ENCODE assay signal across 15 cellular contexts in genomic region chr2:69770747-69771146, GRCh38. TPM values are rescaled to one million over a fixed set of nuclear protein-coding genes. Genes with fewer than 3 reads are reported as not detected.
DNase-seq lines count a peak whose midpoint lies in the region; ATAC-seq and TF ChIP-seq lines count a peak whose summit lies in the region.
"Had no signal": no experiment of that assay in that cellular context is flagged by ENCODE, and none has a peak within 500 bp of the region (broad histone marks: within the 10 kb centered on the region; RNA-seq: fewer than 3 reads in every experiment).

No MANE protein-coding gene starts in this region.

- no peaks in the 10 kb centered on the region for H3K9me2 ChIP-seq in MM.1S (replicated peaks; ENCODE audit: insufficient read depth, low read length)

- H3K23ac ChIP-seq in mesenchymal stem cell (ENCODE audit: low read length in 2 of 2), result no peak overlapping the region

- H3K79me1 ChIP-seq in mesenchymal stem cell (replicated peaks; ENCODE audit: low read length, poor library complexity, severe bottlenecking), result peaks cover 12% of the 10 kb centered on the region

- no peak overlapping the region for H3K14ac ChIP-seq in mesenchymal stem cell (ENCODE audit: low read length in 2 of 2)

- no peak overlapping the region for H4K8ac ChIP-seq in mesenchymal stem cell (ENCODE audit: low read length)

- H4K20me1 ChIP-seq in MM.1S (ENCODE audit: insufficient read depth, low read length), result no peaks in the 10 kb centered on the region

- WGBS in mesenchymal stem cell, result 98% methylated on average over 8 of the region's 10 CpGs

- peak overlapping the region; percentile 35 for H2AK5ac ChIP-seq in mesenchymal stem cell (ENCODE audit: low read length, severe bottlenecking)

- no peak overlapping the region for H2AFZ ChIP-seq in mesenchymal stem cell (ENCODE audit: low read depth, low read length)
- H2AFZ ChIP-seq in MM.1S (ENCODE audit: low read length), result no peak overlapping the region

- H2BK5ac ChIP-seq in mesenchymal stem cell (ENCODE audit: low read depth, low read length, poor library complexity, severe bottlenecking), result no peak overlapping the region

- no peaks in the 10 kb centered on the region for H3K9me3 ChIP-seq in mesenchymal stem cell (ENCODE audit: control insufficient read depth, low read length)
- no peaks in the 10 kb centered on the region for H3K9me3 ChIP-seq in MM.1S (replicated peaks; ENCODE audit: insufficient read depth, low read length)
- H3K9me3 ChIP-seq: left ventricle myocardium inferior, sigmoid colon, thoracic aorta had no signal

- H3K9ac ChIP-seq in mesenchymal stem cell (ENCODE audit: low read length) (peak overlapping the region; percentile 55), MM.1S (ENCODE audit: low read length) (no peak overlapping the region)

- H2BK15ac ChIP-seq in mesenchymal stem cell (ENCODE audit: low read depth, poor library complexity, severe bottlenecking), result no peak overlapping the region

- CTCF ChIA-PET in activated naive CD4-positive, alpha-beta T cell treated with anti-CD3 and anti-CD28 coated beads, Interleukin-2, amount 10 ng/mL, durations not matched to agents 7 days and 5 days (lab: Charles Lee), result interaction anchor here (0.9 to 1.0 kb wide), 2 partner anchors 15 to 50 kb away, joined by 3 read pairs; no protein-coding TSS in a partner anchor
- CTCF ChIA-PET in activated naive CD4-positive, alpha-beta T cell treated with anti-CD3 and anti-CD28 coated beads for 36 hours (lab: Charles Lee), result interaction anchor here (0.7 to 1.0 kb wide), 2 partner anchors 46 to 118 kb away, joined by 3 to 4 read pairs; no protein-coding TSS in a partner anchor

- H3K36me3 ChIP-seq in mesenchymal stem cell (ENCODE audit: control insufficient read depth in 1 of 2, insufficient read depth in 2 of 2, low read depth in 1 of 2, low read length in 2 of 2), result peaks cover 3 to 19% of the 10 kb centered on the region in 2 experiments
- H3K36me3 ChIP-seq in MM.1S (replicated peaks; ENCODE audit: insufficient read depth, low read length), result no peaks in the 10 kb centered on the region
- H3K36me3 ChIP-seq: brain microvascular endothelial cell, left ventricle myocardium inferior, sigmoid colon, thoracic aorta had no signal

- DNase-seq in activated naive CD4-positive, alpha-beta T cell treated with anti-CD3 and anti-CD28 coated beads, Interleukin-2, amount 10 ng/mL, durations not matched to agents 7 days and 5 days, result no peak
- DNase-seq in activated naive CD4-positive, alpha-beta T cell treated with anti-CD3 and anti-CD28 coated beads for 36 hours, result no peak
- no peak for DNase-seq in central memory CD8-positive, alpha-beta T cell (ENCODE audit: low spot score in 2 of 2)
- DNase-seq in mesenchymal stem cell (no peak), type B pancreatic cell (ENCODE audit: extremely low spot score, unreplicated experiment) (no peak), MM.1S (no peak), EL (no peak)
- DNase-seq: activated CD4-positive, CD25-positive, alpha-beta regulatory T cell treated with anti-CD3 and anti-CD28 coated beads, Interleukin-2, amount 50 U/mL, for 72 hours; hippocampal formation; left ventricle myocardium inferior; sigmoid colon had no signal

- H3K27me3 ChIP-seq in mesenchymal stem cell (ENCODE audit: control insufficient read depth in 1 of 2, insufficient read depth in 1 of 2, low read length in 2 of 2) (no peaks in the 10 kb centered on the region), MM.1S (replicated peaks; ENCODE audit: insufficient read depth, low read length) (no peaks in the 10 kb centered on the region)
- H3K27me3 ChIP-seq: brain microvascular endothelial cell, sigmoid colon had no signal

- H3K4me2 ChIP-seq in mesenchymal stem cell (ENCODE audit: low read length, poor library complexity, severe bottlenecking) (no peak overlapping the region), MM.1S (ENCODE audit: low read depth, low read length) (no peak overlapping the region)

- H3F3A ChIP-seq in MM.1S (ENCODE audit: insufficient read depth, low read length), result no peaks in the 10 kb centered on the region

- peak overlapping the region; percentile 61 for H3K27ac ChIP-seq in mesenchymal stem cell (ENCODE audit: low read length, poor library complexity, severe bottlenecking)
- no peak overlapping the region for H3K27ac ChIP-seq in MM.1S (ENCODE audit: low read length)

- intact Hi-C loops in activated naive CD4-positive, alpha-beta T cell treated with anti-CD3 and anti-CD28 coated beads for 36 hours (cut with micrococcal nuclease), result no loop called here

- TF ChIP-seq CTCF in type B pancreatic cell (conservative IDR thresholded peaks at IDR 0.05) (no peak), MM.1S (IDR thresholded peaks at IDR 0.05; ENCODE audit: low read length) (no peak)

- H3K4me1 ChIP-seq in mesenchymal stem cell (ENCODE audit: control insufficient read depth, insufficient read depth, low read depth, low read length) (peaks cover 23% of the 10 kb centered on the region), MM.1S (ENCODE audit: low read length) (peaks cover 28% of the 10 kb centered on the region)

- H4K91ac ChIP-seq in mesenchymal stem cell (ENCODE audit: low read length), result no peak overlapping the region

- H2BK12ac ChIP-seq in mesenchymal stem cell (ENCODE audit: low read length in 2 of 2), result peak overlapping the region in 1 of 2 experiments; percentile 98

- no peak overlapping the region for H3K4me3 Mint-ChIP-seq in activated naive CD4-positive, alpha-beta T cell treated with anti-CD3 and anti-CD28 coated beads, Interleukin-2, amount 10 ng/mL, durations not matched to agents 7 days and 5 days
- no peak overlapping the region for H3K4me3 Mint-ChIP-seq in activated naive CD4-positive, alpha-beta T cell treated with anti-CD3 and anti-CD28 coated beads for 36 hours
- H3K4me3 Mint-ChIP-seq in central memory CD8-positive, alpha-beta T cell, result no peak overlapping the region
- H3K4me3 Mint-ChIP-seq in type B pancreatic cell, result no peak overlapping the region

- peaks cover 3% of the 10 kb centered on the region for H3K9me3 Mint-ChIP-seq in activated naive CD4-positive, alpha-beta T cell treated with anti-CD3 and anti-CD28 coated beads, Interleukin-2, amount 10 ng/mL, durations not matched to agents 7 days and 5 days
- H3K9me3 Mint-ChIP-seq in activated naive CD4-positive, alpha-beta T cell treated with anti-CD3 and anti-CD28 coated beads for 36 hours, result no peaks in the 10 kb centered on the region
- no peaks in the 10 kb centered on the region for H3K9me3 Mint-ChIP-seq in central memory CD8-positive, alpha-beta T cell
- peaks cover 4% of the 10 kb centered on the region for H3K9me3 Mint-ChIP-seq in type B pancreatic cell
- H3K9me3 Mint-ChIP-seq: activated T-helper 17 cell treated with anti-CD3 and anti-CD28 coated beads, Interleukin-2, amount 50 U/mL, for 72 hours had no signal

- H3K27ac Mint-ChIP-seq in activated naive CD4-positive, alpha-beta T cell treated with anti-CD3 and anti-CD28 coated beads, Interleukin-2, amount 10 ng/mL, durations not matched to agents 7 days and 5 days, result peak overlapping the region; percentile 90
- no peak overlapping the region for H3K27ac Mint-ChIP-seq in activated naive CD4-positive, alpha-beta T cell treated with anti-CD3 and anti-CD28 coated beads for 36 hours
- H3K27ac Mint-ChIP-seq in central memory CD8-positive, alpha-beta T cell (ENCODE audit: low read depth), result peak overlapping the region; percentile 49
- H3K27ac Mint-ChIP-seq in type B pancreatic cell, result peak overlapping the region; percentile 96

- H2BK120ac ChIP-seq in mesenchymal stem cell (ENCODE audit: low read depth, low read length), result peak overlapping the region; percentile 42

- peaks cover 18% of the 10 kb centered on the region for H3K36me3 Mint-ChIP-seq in activated naive CD4-positive, alpha-beta T cell treated with anti-CD3 and anti-CD28 coated beads, Interleukin-2, amount 10 ng/mL, durations not matched to agents 7 days and 5 days
- no peaks in the 10 kb centered on the region for H3K36me3 Mint-ChIP-seq in activated naive CD4-positive, alpha-beta T cell treated with anti-CD3 and anti-CD28 coated beads for 36 hours (ENCODE audit: low read depth)
- H3K36me3 Mint-ChIP-seq in central memory CD8-positive, alpha-beta T cell (ENCODE audit: insufficient read depth), result peaks cover 2% of the 10 kb centered on the region
- H3K36me3 Mint-ChIP-seq in type B pancreatic cell, result peaks cover 7% of the 10 kb centered on the region

- H3K18ac ChIP-seq in mesenchymal stem cell (ENCODE audit: low read depth in 1 of 2, low read length in 2 of 2), result peak overlapping the region in 1 of 2 experiments; percentile 77

- peak overlapping the region in 1 of 2 experiments; percentile 50 for H3K4ac ChIP-seq in mesenchymal stem cell (ENCODE audit: low read depth in 1 of 2, low read length in 2 of 2)

- peaks cover 79% of the 10 kb centered on the region for H3K4me1 Mint-ChIP-seq in activated naive CD4-positive, alpha-beta T cell treated with anti-CD3 and anti-CD28 coated beads, Interleukin-2, amount 10 ng/mL, durations not matched to agents 7 days and 5 days
- H3K4me1 Mint-ChIP-seq in activated naive CD4-positive, alpha-beta T cell treated with anti-CD3 and anti-CD28 coated beads for 36 hours (ENCODE audit: low read depth), result peaks cover 41% of the 10 kb centered on the region
- H3K4me1 Mint-ChIP-seq in central memory CD8-positive, alpha-beta T cell, result peaks cover 39% of the 10 kb centered on the region
- peaks cover 39% of the 10 kb centered on the region for H3K4me1 Mint-ChIP-seq in type B pancreatic cell (ENCODE audit: unreplicated experiment)

- H3K79me2 ChIP-seq in MM.1S (ENCODE audit: low read length), result no peaks in the 10 kb centered on the region

- no peak overlapping the region for H3K4me3 ChIP-seq in mesenchymal stem cell (ENCODE audit: insufficient read depth in 1 of 2, low read depth in 1 of 2, low read length in 2 of 2)
- no peak overlapping the region for H3K4me3 ChIP-seq in MM.1S (ENCODE audit: low read length)
- H3K4me3 ChIP-seq: left ventricle myocardium inferior, sigmoid colon had no signal

- ATAC-seq in central memory CD8-positive, alpha-beta T cell (replicated peaks; ENCODE audit: extremely low read depth, poor library complexity, severe bottlenecking), result no peak
- no peak for ATAC-seq in HG02970 (IDR thresholded peaks at IDR 0.05; ENCODE audit: low FRiP score, unreplicated experiment)

- H3K27me3 Mint-ChIP-seq in activated naive CD4-positive, alpha-beta T cell treated with anti-CD3 and anti-CD28 coated beads, Interleukin-2, amount 10 ng/mL, durations not matched to agents 7 days and 5 days, result no peaks in the 10 kb centered on the region
- H3K27me3 Mint-ChIP-seq in activated naive CD4-positive, alpha-beta T cell treated with anti-CD3 and anti-CD28 coated beads for 36 hours (ENCODE audit: low read depth), result no peaks in the 10 kb centered on the region
- H3K27me3 Mint-ChIP-seq in central memory CD8-positive, alpha-beta T cell, result no peaks in the 10 kb centered on the region
- H3K27me3 Mint-ChIP-seq in type B pancreatic cell, result no peaks in the 10 kb centered on the region
- H3K27me3 Mint-ChIP-seq: activated T-helper 17 cell treated with anti-CD3 and anti-CD28 coated beads, Interleukin-2, amount 50 U/mL, for 72 hours had no signal

RNA-seq across cellular contexts. Expression of gene ANXA4, which starts 28.8 kb away (rescaled TPM):
- 10 to 100 TPM; 21.4 to 23.9 TPM for total RNA-seq in activated naive CD4-positive, alpha-beta T cell treated with anti-CD3 and anti-CD28 coated beads for 36 hours
- 99.3 TPM for polyA plus RNA-seq in mesenchymal stem cell (2013, experiment 1 of 2)
- polyA plus RNA-seq in mesenchymal stem cell (2013, experiment 2 of 2), result 95.9 TPM
- total RNA-seq in type B pancreatic cell (ENCODE audit: low replicate concordance), result 84.5 and 152 TPM in 2 replicates

RNA-seq across cellular contexts. Expression of gene GMCL1, which starts 58.7 kb away (rescaled TPM):
- 10 to 100 TPM; 15.9 to 19.4 TPM for total RNA-seq in activated naive CD4-positive, alpha-beta T cell treated with anti-CD3 and anti-CD28 coated beads for 36 hours
- polyA plus RNA-seq in mesenchymal stem cell (2013, experiment 1 of 2), result 9.3 TPM
- 8.6 TPM for polyA plus RNA-seq in mesenchymal stem cell (2013, experiment 2 of 2)
- 23.0 and 23.1 TPM in 2 replicates for total RNA-seq in type B pancreatic cell (ENCODE audit: low replicate concordance)
